ENCODE assay signal across 14 cellular contexts in the genomic region with DNA sequence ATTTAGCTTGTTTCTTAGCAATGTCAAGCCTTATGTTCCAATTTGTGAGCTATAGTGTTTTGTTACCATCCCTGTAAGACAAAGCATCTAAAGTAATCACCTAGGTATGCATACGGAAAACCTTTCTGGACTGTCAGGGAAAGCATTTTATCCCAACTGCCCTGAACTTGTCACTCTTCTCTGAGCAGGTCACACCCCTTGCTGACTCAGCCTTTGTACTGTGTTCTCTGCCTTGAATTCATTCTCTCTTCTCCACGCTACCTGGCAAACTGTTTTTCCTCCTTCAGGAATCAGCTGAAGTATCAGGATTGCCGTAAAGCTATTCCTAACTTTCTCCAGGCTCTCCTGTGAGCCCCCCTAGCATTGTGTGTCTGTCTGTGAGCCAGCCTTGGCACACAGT. TPM values are rescaled to one million over a fixed set of nuclear protein-coding genes. Genes with fewer than 3 reads are reported as not detected.
A peak's percentile ranks its signal among the peaks of the same experiment; 100 is the strongest.
DNase-seq lines count a peak whose midpoint lies in the region; ATAC-seq and TF ChIP-seq lines count a peak whose summit lies in the region.
"Had no signal": no experiment of that assay in that cellular context is flagged by ENCODE, and none has a peak within 500 bp of the region (broad histone marks: within the 10 kb centered on the region; RNA-seq: fewer than 3 reads in every experiment).

No MANE protein-coding gene starts in this region.

- intact Hi-C loops in ascending aorta (cut with DNase I) = loop anchor here (2.0 to 5.0 kb wide), 3 partner anchors 24 to 174 kb away; no protein-coding TSS in a partner anchor
- intact Hi-C loops in activated CD4-positive, alpha-beta T cell treated with anti-CD3 and anti-CD28 coated beads for 36 hours (cut with DNase I, micrococcal nuclease) = no loop called here

- no peaks in the 10 kb centered on the region for H3K9me3 Mint-ChIP-seq in activated CD4-positive, alpha-beta T cell treated with anti-CD3 and anti-CD28 coated beads for 36 hours (ENCODE audit: low read depth)
- H3K9me3 Mint-ChIP-seq: activated B cell treated with CpG ODN at 0.5 μM for 24 hours; activated T-helper 1 cell treated with anti-CD3 and anti-CD28 coated beads, Interleukin-12 subunit alpha, Interleukin-12 subunit beta, Interleukin-2, Interleukin-4 antibody, amounts not matched to agents 30 ng/mL and 10 ng/mL and 1 ng/mL, durations not matched to agents 14 hours and 24 hours and 36 hours; central memory CD8-positive, alpha-beta T cell had no signal

- H3K9me3 ChIP-seq in ascending aorta = no peaks in the 10 kb centered on the region
- no peaks in the 10 kb centered on the region for H3K9me3 ChIP-seq in skeletal muscle tissue (ENCODE audit: control insufficient read depth in 3 of 3, low read length in 3 of 3)

- peak; percentile 68 for DNase-seq in HPDE6-E6E7 (ENCODE audit: extremely low spot score)
- DNase-seq in ascending aorta (ENCODE audit: low spot score in 2 of 2) = no peak
- DNase-seq in kidney glomerular epithelial cell (lab: John Stamatoyannopoulos, UW) = peak; percentile 67
- no peak for DNase-seq in activated CD4-positive, alpha-beta T cell treated with anti-CD3 and anti-CD28 coated beads for 36 hours
- DNase-seq: activated B cell treated with CpG ODN at 0.5 μM for 24 hours; foreskin melanocyte; NCI-H2081; stimulated activated naive CD4-positive, alpha-beta T cell treated with Interleukin-2 at 50 U/mL for 16 hours had no signal

- H3K4me3 Mint-ChIP-seq in activated CD4-positive, alpha-beta T cell treated with anti-CD3 and anti-CD28 coated beads for 36 hours = no peak overlapping the region
- H3K4me3 Mint-ChIP-seq: activated B cell treated with CpG ODN at 0.5 μM for 24 hours; activated T-helper 1 cell treated with anti-CD3 and anti-CD28 coated beads, Interleukin-12 subunit alpha, Interleukin-12 subunit beta, Interleukin-2, Interleukin-4 antibody, amounts not matched to agents 30 ng/mL and 10 ng/mL and 1 ng/mL, durations not matched to agents 14 hours and 24 hours and 36 hours; central memory CD8-positive, alpha-beta T cell had no signal

- H3K4me1 ChIP-seq in ascending aorta (peaks cover 8 to 56% of the 10 kb centered on the region in 2 donors), skeletal muscle tissue (ENCODE audit: control insufficient read depth in 3 of 3, insufficient read depth in 3 of 3, low read length in 3 of 3) (peaks cover 42 to 59% (median 56%) of the 10 kb centered on the region in 3 donors)

- no peaks in the 10 kb centered on the region for H3K4me1 Mint-ChIP-seq in activated CD4-positive, alpha-beta T cell treated with anti-CD3 and anti-CD28 coated beads for 36 hours
- H3K4me1 Mint-ChIP-seq: activated B cell treated with CpG ODN at 0.5 μM for 24 hours; central memory CD8-positive, alpha-beta T cell had no signal

- no peaks in the 10 kb centered on the region for H3K27me3 Mint-ChIP-seq in activated CD4-positive, alpha-beta T cell treated with anti-CD3 and anti-CD28 coated beads for 36 hours
- H3K27me3 Mint-ChIP-seq: central memory CD8-positive, alpha-beta T cell had no signal

- CTCF ChIA-PET in activated CD4-positive, alpha-beta T cell treated with anti-CD3 and anti-CD28 coated beads for 36 hours (lab: Charles Lee) = no interaction called here

- peak overlapping the region; percentile 0 to 32 (median 25) for H3K9ac ChIP-seq in skeletal muscle tissue (ENCODE audit: low read depth in 1 of 3, low read length in 3 of 3)

- no peaks in the 10 kb centered on the region for H3K36me3 Mint-ChIP-seq in activated CD4-positive, alpha-beta T cell treated with anti-CD3 and anti-CD28 coated beads for 36 hours (ENCODE audit: low read depth)

- H3K36me3 ChIP-seq in ascending aorta (no peaks in the 10 kb centered on the region), skeletal muscle tissue (ENCODE audit: control insufficient read depth in 3 of 3, insufficient read depth in 3 of 3, low read length in 3 of 3) (peaks cover 0 to 2% (median 0%) of the 10 kb centered on the region in 3 donors)

- POLR2A ChIA-PET in activated CD4-positive, alpha-beta T cell treated with anti-CD3 and anti-CD28 coated beads for 36 hours (lab: Charles Lee) = no interaction called here

- peak overlapping the region; percentile 82 to 83 for H3K27ac ChIP-seq in ascending aorta
- peak overlapping the region; percentile 70 for H3K27ac ChIP-seq in skeletal muscle tissue (ENCODE audit: low read depth, low read length)

- H3K4me3 ChIP-seq in ascending aorta (no peak overlapping the region), skeletal muscle tissue (ENCODE audit: low read length in 3 of 3) (no peak overlapping the region)

- no peaks in the 10 kb centered on the region for H3K27me3 ChIP-seq in ascending aorta
- no peaks in the 10 kb centered on the region for H3K27me3 ChIP-seq in skeletal muscle tissue (ENCODE audit: control insufficient read depth in 3 of 3, insufficient read depth in 3 of 3, low read length in 3 of 3)

- ATAC-seq in GM21367 (IDR thresholded peaks at IDR 0.05; ENCODE audit: unreplicated experiment) = no peak
- no peak for ATAC-seq in GM21423 (IDR thresholded peaks at IDR 0.05; ENCODE audit: unreplicated experiment)
- ATAC-seq in activated CD4-positive, alpha-beta T cell treated with anti-CD3 and anti-CD28 coated beads for 36 hours = no peak
- no peak for ATAC-seq in GM18502 (IDR thresholded peaks at IDR 0.05; ENCODE audit: poor library complexity, unreplicated experiment)

- TF ChIP-seq CTCF in ascending aorta (IDR thresholded peaks at IDR 0.05) = no peak

- no peak overlapping the region for H3K27ac Mint-ChIP-seq in activated CD4-positive, alpha-beta T cell treated with anti-CD3 and anti-CD28 coated beads for 36 hours
- H3K27ac Mint-ChIP-seq: activated B cell treated with CpG ODN at 0.5 μM for 24 hours; activated T-helper 1 cell treated with anti-CD3 and anti-CD28 coated beads, Interleukin-12 subunit alpha, Interleukin-12 subunit beta, Interleukin-2, Interleukin-4 antibody, amounts not matched to agents 30 ng/mL and 10 ng/mL and 1 ng/mL, durations not matched to agents 14 hours and 24 hours and 36 hours had no signal

RNA-seq across cellular contexts. Expression of a gene that starts 54.2 kb away (rescaled TPM):
- total RNA-seq in ascending aorta (37.4 TPM), skeletal muscle tissue (53.2 TPM)
- total RNA-seq in activated CD4-positive, alpha-beta T cell treated with anti-CD3 and anti-CD28 coated beads for 36 hours = under 1 TPM; 0.18 to 0.37 TPM
- total RNA-seq: activated B cell treated with CpG ODN at 0.5 μM for 24 hours; activated T-helper 1 cell treated with anti-CD3 and anti-CD28 coated beads, Interleukin-12 subunit alpha, Interleukin-12 subunit beta, Interleukin-2, Interleukin-4 antibody, amounts not matched to agents 30 ng/mL and 10 ng/mL and 1 ng/mL, durations not matched to agents 14 hours and 24 hours and 36 hours had no signal

Comparison
In these comparisons a context has a peak if more than half of its experiments do, and no peak if none do; other contexts are left out.
1. DNase-seq: peak in HPDE6-E6E7 (single experiment) and kidney glomerular epithelial cell (single experiment); none in ascending aorta (0 of 2) and activated CD4-positive, alpha-beta T cell treated with anti-CD3 and anti-CD28 coated beads for 36 hours (single experiment).
2. RNA of a gene that starts 54.2 kb away (total RNA-seq): 53.2 TPM in skeletal muscle tissue (single experiment) and 37.4 TPM in ascending aorta (single experiment); 0.18 to 0.37 TPM in activated CD4-positive, alpha-beta T cell treated with anti-CD3 and anti-CD28 coated beads for 36 hours; every median in the first group is over 10 times any median in the second.